Comparison of ENCODE assay signal across 2 cellular contexts in the genomic region with DNA sequence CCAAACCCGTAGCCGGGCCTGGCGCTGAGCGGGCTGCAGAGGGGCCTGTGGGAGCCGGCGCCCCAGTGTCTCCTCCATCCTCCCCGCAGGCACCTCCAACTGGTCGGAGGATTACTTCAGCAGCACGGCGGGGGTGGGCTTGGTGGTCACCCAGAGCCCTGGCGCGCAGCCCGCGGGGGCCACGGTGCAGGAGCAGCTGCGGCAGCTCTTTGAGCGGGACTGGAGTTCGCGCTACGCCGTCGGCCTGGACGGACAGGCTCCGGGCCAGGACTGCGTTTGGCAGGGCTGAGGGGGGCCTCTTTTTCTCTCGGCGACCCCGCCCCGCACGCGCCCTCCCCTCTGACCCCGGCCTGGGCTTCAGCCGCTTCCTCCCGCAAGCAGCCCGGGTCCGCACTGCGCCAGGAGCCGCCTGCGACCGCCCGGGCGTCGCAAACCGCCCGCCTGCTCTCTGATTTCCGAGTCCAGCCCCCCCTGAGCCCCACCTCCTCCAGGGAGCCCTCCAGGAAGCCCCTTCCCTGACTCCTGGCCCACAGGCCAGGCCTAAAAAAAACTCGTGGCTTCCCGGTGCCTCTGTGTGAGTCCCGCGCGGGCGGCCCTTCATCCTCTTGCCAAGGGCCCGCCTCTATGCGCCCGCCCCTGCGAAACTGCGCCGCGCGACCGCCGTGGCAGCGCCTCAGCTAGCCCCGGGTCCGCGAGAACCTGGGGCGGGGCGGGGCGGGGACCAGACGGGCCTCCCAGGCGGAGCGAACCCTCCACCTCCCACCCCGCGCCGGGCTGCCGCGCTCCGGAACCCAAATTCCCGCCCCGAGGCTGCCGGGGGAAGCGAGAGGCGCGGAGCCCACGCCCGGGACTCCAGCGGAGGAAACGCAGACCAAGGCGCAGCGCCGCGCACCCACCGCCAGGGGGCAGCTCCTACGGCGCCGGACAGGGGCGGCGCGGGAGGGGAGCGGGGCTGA.
TF ChIP-seq lines count a peak whose summit lies in the region.

No MANE protein-coding gene starts in this region.

TF ChIP-seq in GM12891, 5 proteins besides CTCF, POLR2A, EP300 and RAD21:
- TF ChIP-seq PAX5 (IDR thresholded peaks at IDR 0.05; ENCODE audit: insufficient read depth, low read length, severe bottlenecking), result no peak
- TF ChIP-seq SPI1 (IDR thresholded peaks at IDR 0.05; ENCODE audit: low read depth, low read length), result 0 out of 2 replicates have a peak, but pooled peaks have one; percentile 18
- TF ChIP-seq POLR2AphosphoS5 (IDR thresholded peaks at IDR 0.05; ENCODE audit: low read depth, low read length), result no peak

TF ChIP-seq in IMR-90, 13 proteins besides CTCF, POLR2A, EP300 and RAD21:
- TF ChIP-seq, protein P1, sequence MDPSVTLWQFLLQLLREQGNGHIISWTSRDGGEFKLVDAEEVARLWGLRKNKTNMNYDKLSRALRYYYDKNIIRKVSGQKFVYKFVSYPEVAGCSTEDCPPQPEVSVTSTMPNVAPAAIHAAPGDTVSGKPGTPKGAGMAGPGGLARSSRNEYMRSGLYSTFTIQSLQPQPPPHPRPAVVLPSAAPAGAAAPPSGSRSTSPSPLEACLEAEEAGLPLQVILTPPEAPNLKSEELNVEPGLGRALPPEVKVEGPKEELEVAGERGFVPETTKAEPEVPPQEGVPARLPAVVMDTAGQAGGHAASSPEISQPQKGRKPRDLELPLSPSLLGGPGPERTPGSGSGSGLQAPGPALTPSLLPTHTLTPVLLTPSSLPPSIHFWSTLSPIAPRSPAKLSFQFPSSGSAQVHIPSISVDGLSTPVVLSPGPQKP (IDR thresholded peaks at IDR 0.05; ENCODE audit: borderline replicate concordance, low read depth, low read length), result no peak
- TF ChIP-seq MXI1 (IDR thresholded peaks at IDR 0.05; ENCODE audit: borderline replicate concordance, low read depth, low read length) (0 out of 2 replicates have a peak, but pooled peaks have one; percentile 28), RCOR1 (IDR thresholded peaks at IDR 0.05; ENCODE audit: insufficient replicate concordance, low read length) (no peak), MAZ (IDR thresholded peaks at IDR 0.05; ENCODE audit: borderline replicate concordance, low read depth, low read length) (peak; percentile 93), SMC3 (IDR thresholded peaks at IDR 0.05; ENCODE audit: low read depth, low read length) (peak; percentile 66), FOS (IDR thresholded peaks at IDR 0.05; ENCODE audit: low read depth, low read length) (no peak)
